In the genomic region with DNA sequence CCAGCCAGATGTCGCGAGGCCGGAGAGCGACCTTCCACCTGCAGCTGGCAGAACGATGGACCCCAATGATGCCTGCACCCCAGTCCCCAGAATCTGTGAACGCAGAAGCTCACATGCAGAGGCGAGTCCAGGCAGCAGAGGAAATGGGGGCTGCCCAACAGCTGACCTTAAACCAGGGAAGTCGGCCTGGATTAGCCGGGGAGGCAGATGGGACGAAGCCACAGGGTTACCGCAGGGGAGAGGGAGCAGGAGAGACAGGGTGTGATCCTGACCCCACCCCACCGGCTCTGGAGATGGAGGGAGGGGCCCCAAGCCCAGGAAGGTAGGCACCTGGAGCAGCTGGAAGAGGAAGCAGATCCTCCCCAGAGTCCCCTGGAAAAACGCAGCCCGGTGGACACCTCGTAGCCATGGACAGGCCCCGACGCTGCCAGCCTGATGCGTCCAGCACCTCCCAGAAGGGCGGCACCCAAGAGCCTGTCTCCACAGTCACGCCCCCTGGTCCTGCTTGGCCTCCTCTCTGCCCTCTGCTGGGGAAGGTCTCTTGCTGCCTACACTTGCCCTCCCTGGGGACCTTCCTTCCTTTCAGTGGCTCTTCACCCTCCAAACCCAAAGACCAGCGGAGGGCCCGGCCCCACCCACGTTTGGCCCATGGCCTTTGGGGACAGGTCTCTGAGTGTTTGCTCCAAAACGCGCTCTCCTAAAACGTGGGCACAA, we compare ENCODE assay signal across 1 cellular context.
TF ChIP-seq lines count a peak whose summit lies in the region.

No MANE protein-coding gene starts in this region.

TF ChIP-seq in H1, 55 proteins besides CTCF, POLR2A, EP300 and RAD21 (continued from another document):
- TF ChIP-seq, protein P1, sequence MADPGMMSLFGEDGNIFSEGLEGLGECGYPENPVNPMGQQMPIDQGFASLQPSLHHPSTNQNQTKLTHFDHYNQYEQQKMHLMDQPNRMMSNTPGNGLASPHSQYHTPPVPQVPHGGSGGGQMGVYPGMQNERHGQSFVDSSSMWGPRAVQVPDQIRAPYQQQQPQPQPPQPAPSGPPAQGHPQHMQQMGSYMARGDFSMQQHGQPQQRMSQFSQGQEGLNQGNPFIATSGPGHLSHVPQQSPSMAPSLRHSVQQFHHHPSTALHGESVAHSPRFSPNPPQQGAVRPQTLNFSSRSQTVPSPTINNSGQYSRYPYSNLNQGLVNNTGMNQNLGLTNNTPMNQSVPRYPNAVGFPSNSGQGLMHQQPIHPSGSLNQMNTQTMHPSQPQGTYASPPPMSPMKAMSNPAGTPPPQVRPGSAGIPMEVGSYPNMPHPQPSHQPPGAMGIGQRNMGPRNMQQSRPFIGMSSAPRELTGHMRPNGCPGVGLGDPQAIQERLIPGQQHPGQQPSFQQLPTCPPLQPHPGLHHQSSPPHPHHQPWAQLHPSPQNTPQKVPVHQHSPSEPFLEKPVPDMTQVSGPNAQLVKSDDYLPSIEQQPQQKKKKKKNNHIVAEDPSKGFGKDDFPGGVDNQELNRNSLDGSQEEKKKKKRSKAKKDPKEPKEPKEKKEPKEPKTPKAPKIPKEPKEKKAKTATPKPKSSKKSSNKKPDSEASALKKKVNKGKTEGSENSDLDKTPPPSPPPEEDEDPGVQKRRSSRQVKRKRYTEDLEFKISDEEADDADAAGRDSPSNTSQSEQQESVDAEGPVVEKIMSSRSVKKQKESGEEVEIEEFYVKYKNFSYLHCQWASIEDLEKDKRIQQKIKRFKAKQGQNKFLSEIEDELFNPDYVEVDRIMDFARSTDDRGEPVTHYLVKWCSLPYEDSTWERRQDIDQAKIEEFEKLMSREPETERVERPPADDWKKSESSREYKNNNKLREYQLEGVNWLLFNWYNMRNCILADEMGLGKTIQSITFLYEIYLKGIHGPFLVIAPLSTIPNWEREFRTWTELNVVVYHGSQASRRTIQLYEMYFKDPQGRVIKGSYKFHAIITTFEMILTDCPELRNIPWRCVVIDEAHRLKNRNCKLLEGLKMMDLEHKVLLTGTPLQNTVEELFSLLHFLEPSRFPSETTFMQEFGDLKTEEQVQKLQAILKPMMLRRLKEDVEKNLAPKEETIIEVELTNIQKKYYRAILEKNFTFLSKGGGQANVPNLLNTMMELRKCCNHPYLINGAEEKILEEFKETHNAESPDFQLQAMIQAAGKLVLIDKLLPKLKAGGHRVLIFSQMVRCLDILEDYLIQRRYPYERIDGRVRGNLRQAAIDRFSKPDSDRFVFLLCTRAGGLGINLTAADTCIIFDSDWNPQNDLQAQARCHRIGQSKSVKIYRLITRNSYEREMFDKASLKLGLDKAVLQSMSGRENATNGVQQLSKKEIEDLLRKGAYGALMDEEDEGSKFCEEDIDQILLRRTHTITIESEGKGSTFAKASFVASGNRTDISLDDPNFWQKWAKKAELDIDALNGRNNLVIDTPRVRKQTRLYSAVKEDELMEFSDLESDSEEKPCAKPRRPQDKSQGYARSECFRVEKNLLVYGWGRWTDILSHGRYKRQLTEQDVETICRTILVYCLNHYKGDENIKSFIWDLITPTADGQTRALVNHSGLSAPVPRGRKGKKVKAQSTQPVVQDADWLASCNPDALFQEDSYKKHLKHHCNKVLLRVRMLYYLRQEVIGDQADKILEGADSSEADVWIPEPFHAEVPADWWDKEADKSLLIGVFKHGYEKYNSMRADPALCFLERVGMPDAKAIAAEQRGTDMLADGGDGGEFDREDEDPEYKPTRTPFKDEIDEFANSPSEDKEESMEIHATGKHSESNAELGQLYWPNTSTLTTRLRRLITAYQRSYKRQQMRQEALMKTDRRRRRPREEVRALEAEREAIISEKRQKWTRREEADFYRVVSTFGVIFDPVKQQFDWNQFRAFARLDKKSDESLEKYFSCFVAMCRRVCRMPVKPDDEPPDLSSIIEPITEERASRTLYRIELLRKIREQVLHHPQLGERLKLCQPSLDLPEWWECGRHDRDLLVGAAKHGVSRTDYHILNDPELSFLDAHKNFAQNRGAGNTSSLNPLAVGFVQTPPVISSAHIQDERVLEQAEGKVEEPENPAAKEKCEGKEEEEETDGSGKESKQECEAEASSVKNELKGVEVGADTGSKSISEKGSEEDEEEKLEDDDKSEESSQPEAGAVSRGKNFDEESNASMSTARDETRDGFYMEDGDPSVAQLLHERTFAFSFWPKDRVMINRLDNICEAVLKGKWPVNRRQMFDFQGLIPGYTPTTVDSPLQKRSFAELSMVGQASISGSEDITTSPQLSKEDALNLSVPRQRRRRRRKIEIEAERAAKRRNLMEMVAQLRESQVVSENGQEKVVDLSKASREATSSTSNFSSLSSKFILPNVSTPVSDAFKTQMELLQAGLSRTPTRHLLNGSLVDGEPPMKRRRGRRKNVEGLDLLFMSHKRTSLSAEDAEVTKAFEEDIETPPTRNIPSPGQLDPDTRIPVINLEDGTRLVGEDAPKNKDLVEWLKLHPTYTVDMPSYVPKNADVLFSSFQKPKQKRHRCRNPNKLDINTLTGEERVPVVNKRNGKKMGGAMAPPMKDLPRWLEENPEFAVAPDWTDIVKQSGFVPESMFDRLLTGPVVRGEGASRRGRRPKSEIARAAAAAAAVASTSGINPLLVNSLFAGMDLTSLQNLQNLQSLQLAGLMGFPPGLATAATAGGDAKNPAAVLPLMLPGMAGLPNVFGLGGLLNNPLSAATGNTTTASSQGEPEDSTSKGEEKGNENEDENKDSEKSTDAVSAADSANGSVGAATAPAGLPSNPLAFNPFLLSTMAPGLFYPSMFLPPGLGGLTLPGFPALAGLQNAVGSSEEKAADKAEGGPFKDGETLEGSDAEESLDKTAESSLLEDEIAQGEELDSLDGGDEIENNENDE (IDR thresholded peaks at IDR 0.05; ENCODE audit: insufficient replicate concordance, low read length) = no peak
- TF ChIP-seq GABPA (IDR thresholded peaks at IDR 0.05; ENCODE audit: borderline replicate concordance, insufficient read depth, low read length) = peak; percentile 62; the same call in 1 of the 2 replicates
- no peak for TF ChIP-seq RBBP5 (IDR thresholded peaks at IDR 0.05; ENCODE audit: borderline replicate concordance, low read depth, low read length)
- TF ChIP-seq JUN (IDR thresholded peaks at IDR 0.05; ENCODE audit: low read depth, low read length) = no peak
- TF ChIP-seq, protein P2, sequence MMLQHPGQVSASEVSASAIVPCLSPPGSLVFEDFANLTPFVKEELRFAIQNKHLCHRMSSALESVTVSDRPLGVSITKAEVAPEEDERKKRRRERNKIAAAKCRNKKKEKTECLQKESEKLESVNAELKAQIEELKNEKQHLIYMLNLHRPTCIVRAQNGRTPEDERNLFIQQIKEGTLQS (IDR thresholded peaks at IDR 0.05; ENCODE audit: insufficient read depth, low read depth, low read length) = no peak
- no peak for TF ChIP-seq TEAD4 (IDR thresholded peaks at IDR 0.05; ENCODE audit: low read depth, low read length)
- TF ChIP-seq RFX5 (IDR thresholded peaks at IDR 0.05; ENCODE audit: borderline replicate concordance, low read depth, low read length) = no peak
- no peak for TF ChIP-seq HDAC6 (IDR thresholded peaks at IDR 0.05; ENCODE audit: low read depth, low read length)
- TF ChIP-seq, protein P3, sequence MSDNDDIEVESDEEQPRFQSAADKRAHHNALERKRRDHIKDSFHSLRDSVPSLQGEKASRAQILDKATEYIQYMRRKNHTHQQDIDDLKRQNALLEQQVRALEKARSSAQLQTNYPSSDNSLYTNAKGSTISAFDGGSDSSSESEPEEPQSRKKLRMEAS (IDR thresholded peaks at IDR 0.05) = peak; percentile 33; the same call in 1 of the 2 replicates
- no peak for TF ChIP-seq POU5F1 (IDR thresholded peaks at IDR 0.05; ENCODE audit: low read depth, low read length)
- no peak for TF ChIP-seq SAP30 (IDR thresholded peaks at IDR 0.05; ENCODE audit: insufficient read depth, insufficient replicate concordance, low read length)
- TF ChIP-seq EGR1 (IDR thresholded peaks at IDR 0.05; ENCODE audit: borderline replicate concordance, low read depth, low read length) = no peak
- TF ChIP-seq MAFK (IDR thresholded peaks at IDR 0.05; ENCODE audit: low read depth, low read length) = no peak
- no peak for TF ChIP-seq HDAC2 (IDR thresholded peaks at IDR 0.05; ENCODE audit: borderline replicate concordance in 1 of 2, low read depth in 2 of 2, low read length in 2 of 2)
- peak; percentile 38; the same call in 1 of the 2 replicates for TF ChIP-seq SP1 (IDR thresholded peaks at IDR 0.05; ENCODE audit: low read depth, low read length)
- TF ChIP-seq CHD2 (IDR thresholded peaks at IDR 0.05; ENCODE audit: low read length) = no peak
- TF ChIP-seq, protein P4, sequence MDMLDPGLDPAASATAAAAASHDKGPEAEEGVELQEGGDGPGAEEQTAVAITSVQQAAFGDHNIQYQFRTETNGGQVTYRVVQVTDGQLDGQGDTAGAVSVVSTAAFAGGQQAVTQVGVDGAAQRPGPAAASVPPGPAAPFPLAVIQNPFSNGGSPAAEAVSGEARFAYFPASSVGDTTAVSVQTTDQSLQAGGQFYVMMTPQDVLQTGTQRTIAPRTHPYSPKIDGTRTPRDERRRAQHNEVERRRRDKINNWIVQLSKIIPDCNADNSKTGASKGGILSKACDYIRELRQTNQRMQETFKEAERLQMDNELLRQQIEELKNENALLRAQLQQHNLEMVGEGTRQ (IDR thresholded peaks at IDR 0.05; ENCODE audit: low read length) = no peak
- TF ChIP-seq, protein P5, sequence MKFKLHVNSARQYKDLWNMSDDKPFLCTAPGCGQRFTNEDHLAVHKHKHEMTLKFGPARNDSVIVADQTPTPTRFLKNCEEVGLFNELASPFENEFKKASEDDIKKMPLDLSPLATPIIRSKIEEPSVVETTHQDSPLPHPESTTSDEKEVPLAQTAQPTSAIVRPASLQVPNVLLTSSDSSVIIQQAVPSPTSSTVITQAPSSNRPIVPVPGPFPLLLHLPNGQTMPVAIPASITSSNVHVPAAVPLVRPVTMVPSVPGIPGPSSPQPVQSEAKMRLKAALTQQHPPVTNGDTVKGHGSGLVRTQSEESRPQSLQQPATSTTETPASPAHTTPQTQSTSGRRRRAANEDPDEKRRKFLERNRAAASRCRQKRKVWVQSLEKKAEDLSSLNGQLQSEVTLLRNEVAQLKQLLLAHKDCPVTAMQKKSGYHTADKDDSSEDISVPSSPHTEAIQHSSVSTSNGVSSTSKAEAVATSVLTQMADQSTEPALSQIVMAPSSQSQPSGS (IDR thresholded peaks at IDR 0.05; ENCODE audit: low read length) = no peak
- no peak for TF ChIP-seq SUZ12 (IDR thresholded peaks at IDR 0.05; ENCODE audit: low read length)
